In genomic region chr1:43382027-43382771, GRCh38 we compare ENCODE assay signal across 14 cellular contexts. TPM values are rescaled to one million over a fixed set of nuclear protein-coding genes. Genes with fewer than 3 reads are reported as not detected.
A peak's percentile ranks its signal among the peaks of the same experiment; 100 is the strongest.
DNase-seq lines count a peak whose midpoint lies in the region; ATAC-seq and TF ChIP-seq lines count a peak whose summit lies in the region.
"Had no signal": no experiment of that assay in that cellular context is flagged by ENCODE, and none has a peak within 500 bp of the region (broad histone marks: within the 10 kb centered on the region; RNA-seq: fewer than 3 reads in every experiment).

No MANE protein-coding gene starts in this region.

- peak overlapping the region; percentile 41 for H3K27ac Mint-ChIP-seq in T-helper 17 cell
- H3K27ac Mint-ChIP-seq: activated naive CD8-positive, alpha-beta T cell treated with anti-CD3 and anti-CD28 coated beads for 36 hours had no signal

- H3K4me3 ChIP-seq in esophagus squamous epithelium: no peak overlapping the region
- H3K4me3 ChIP-seq: uterus had no signal

- no peak overlapping the region for H3K4me3 Mint-ChIP-seq in T-helper 17 cell
- H3K4me3 Mint-ChIP-seq: activated naive CD8-positive, alpha-beta T cell treated with anti-CD3 and anti-CD28 coated beads for 36 hours had no signal

- H3K36me3 ChIP-seq in esophagus squamous epithelium: peaks cover 23 to 79% (median 37%) of the 10 kb centered on the region in 3 donors
- H3K36me3 ChIP-seq: uterus had no signal

- intact Hi-C loops in esophagus squamous epithelium (cut with DNase I): no loop called here

- no peak for TF ChIP-seq POLR2A in esophagus squamous epithelium (IDR thresholded peaks at IDR 0.05)

- H3K36me3 Mint-ChIP-seq in T-helper 17 cell (ENCODE audit: low read depth): peaks cover 19% of the 10 kb centered on the region

- DNase-seq in Ammon's horn (ENCODE audit: low spot score) (peak; percentile 94), T-helper 17 cell (no peak), medulla oblongata (ENCODE audit: extremely low spot score) (peak; percentile 92), esophagus squamous epithelium (lab: John Stamatoyannopoulos, UW) (no peak)
- DNase-seq: activated CD4-positive, CD25-positive, alpha-beta regulatory T cell treated with anti-CD3 and anti-CD28 coated beads, Interleukin-2, amount 50 U/mL, for 72 hours; activated naive CD8-positive, alpha-beta T cell treated with anti-CD3 and anti-CD28 coated beads for 36 hours; mammary epithelial cell; MM.1S; PC-3; stimulated activated CD4-positive, alpha-beta T cell treated with anti-CD3 and anti-CD28 coated beads, Interleukin-2, amount 100 ng/mL, for 24 hours; uterus had no signal

- H3K9me3 ChIP-seq in T-helper 17 cell (ENCODE audit: control insufficient read depth, low read length, poor library complexity, severe bottlenecking) (no peaks in the 10 kb centered on the region), esophagus squamous epithelium (no peaks in the 10 kb centered on the region)
- H3K9me3 ChIP-seq: uterus had no signal

- WGBS in esophagus squamous epithelium, 2 donors: 35 to 70% methylated on average over 3 to 5 of the region's 6 CpGs

- H3K27me3 Mint-ChIP-seq in T-helper 17 cell: no peaks in the 10 kb centered on the region
- H3K27me3 Mint-ChIP-seq: activated naive CD8-positive, alpha-beta T cell treated with anti-CD3 and anti-CD28 coated beads for 36 hours had no signal

- TF ChIP-seq CTCF in esophagus squamous epithelium (IDR thresholded peaks at IDR 0.05): no peak

- H3K27me3 ChIP-seq in esophagus squamous epithelium: no peaks in the 10 kb centered on the region
- H3K27me3 ChIP-seq: uterus had no signal

- ATAC-seq in T-helper 17 cell (no peak), GM18870 (IDR thresholded peaks at IDR 0.05; ENCODE audit: unreplicated experiment) (no peak), HG02973 (IDR thresholded peaks at IDR 0.05; ENCODE audit: unreplicated experiment) (no peak)
- ATAC-seq: PC-3 had no signal

- peaks cover 15% of the 10 kb centered on the region for H3K4me1 Mint-ChIP-seq in T-helper 17 cell

- H3K4me1 ChIP-seq in esophagus squamous epithelium: peaks cover 0 to 7% (median 0%) of the 10 kb centered on the region in 3 donors
- H3K4me1 ChIP-seq: uterus had no signal

- peak overlapping the region in 1 of 4 donors; percentile 5 for H3K27ac ChIP-seq in esophagus squamous epithelium
- H3K27ac ChIP-seq: uterus had no signal

RNA-seq across cellular contexts. Expression of gene MED8, which starts 7.4 kb away (rescaled TPM):
- total RNA-seq in T-helper 17 cell (10 to 100 TPM; 13.7 to 16.4 TPM), esophagus squamous epithelium (10 to 100 TPM; 34.5 to 60.1 (median 38.6) TPM)

RNA-seq across cellular contexts. Expression of gene SZT2, which starts 7.5 kb away (rescaled TPM):
- total RNA-seq in T-helper 17 cell (10 to 100 TPM; 87.0 to 92.1 TPM), esophagus squamous epithelium (10 to 100 TPM; 12.4 to 40.0 (median 27.7) TPM)

RNA-seq across cellular contexts. Expression of gene ELOVL1, which starts 14.4 kb away (rescaled TPM):
- total RNA-seq in T-helper 17 cell (10 to 100 TPM; 32.3 to 36.9 TPM), esophagus squamous epithelium (100 to 1,000 TPM in 3 of 4 donors, 10 to 100 TPM in 1; 99.8 to 187 (median 115) TPM)

RNA-seq across cellular contexts. Expression of gene CDC20, which starts 23.4 kb away (rescaled TPM):
- total RNA-seq in T-helper 17 cell (under 1 TPM; 0.65 to 0.97 TPM), esophagus squamous epithelium (10 to 100 TPM; 16.5 to 96.0 (median 33.6) TPM)

RNA-seq across cellular contexts. Expression of gene MPL, which starts 44.6 kb away (rescaled TPM):
- total RNA-seq in T-helper 17 cell (10 to 100 TPM in 1 of 2 donors, under 1 TPM in 1; 0.94 to 16.6 TPM), esophagus squamous epithelium (not detected)
- total RNA-seq: activated naive CD8-positive, alpha-beta T cell treated with anti-CD3 and anti-CD28 coated beads for 36 hours; epithelial cell of proximal tubule; PC-3 had no signal

Comparison
In these comparisons a context has a peak if more than half of its experiments do, and no peak if none do; other contexts are left out.
1. DNase-seq: peak in Ammon's horn (single experiment) and medulla oblongata (single experiment); none in T-helper 17 cell (0 of 3) and esophagus squamous epithelium (single experiment).